In genomic region chr6:138540468-138540867, GRCh38 we compare ENCODE assay signal across 15 cellular contexts. TPM values are rescaled to one million over a fixed set of nuclear protein-coding genes. Genes with fewer than 3 reads are reported as not detected.
A peak's percentile ranks its signal among the peaks of the same experiment; 100 is the strongest.
DNase-seq lines count a peak whose midpoint lies in the region; ATAC-seq and TF ChIP-seq lines count a peak whose summit lies in the region.
"Had no signal": no experiment of that assay in that cellular context is flagged by ENCODE, and none has a peak within 500 bp of the region (broad histone marks: within the 10 kb centered on the region; RNA-seq: fewer than 3 reads in every experiment).

No MANE protein-coding gene starts in this region.

- peak overlapping the region; percentile 30 for H3K27ac Mint-ChIP-seq in neural progenitor cell

- DNase-seq in AG04450 (ENCODE audit: low read depth, low spot score) (peak; percentile 90), adipocyte (ENCODE audit: low read depth) (peak; percentile 92), Right ventricle myocardium superior (no peak), neural progenitor cell (ENCODE audit: low spot score) (no peak), activated T-cell treated with anti-CD3 and anti-CD28 coated beads for 4 hours (no peak), hippocampal formation (lab: John Stamatoyannopoulos, UW) (no peak), NCI-H1930 (lab: John Stamatoyannopoulos, UW) (no peak)
- DNase-seq: activated CD4-positive, alpha-beta T cell treated with anti-CD3 and anti-CD28 coated beads for 1 hour; DMS153; T-helper 1 cell had no signal

- no peak overlapping the region for H2AFZ ChIP-seq in neural progenitor cell (replicated peaks)
- H2AFZ ChIP-seq: PC-9 had no signal

- peaks cover 6% of the 10 kb centered on the region for H3F3A ChIP-seq in neural progenitor cell (ENCODE audit: low read depth)

- CTCF ChIA-PET in AG04450 (lab: Charles Lee), result interaction anchor here (0.6 to 2.3 kb wide), 4 partner anchors 20 to 227 kb away, joined by 3 to 9 read pairs (median 4); no protein-coding TSS in a partner anchor

- no peaks in the 10 kb centered on the region for H3K27me3 Mint-ChIP-seq in neural progenitor cell (ENCODE audit: insufficient read depth, low read depth)

- H4K20me1 ChIP-seq in neural progenitor cell (ENCODE audit: low read depth), result peaks cover 10% of the 10 kb centered on the region

- H3K36me3 ChIP-seq in adipocyte (ENCODE audit: control insufficient read depth, insufficient read depth, low read length, severe bottlenecking), result no peaks in the 10 kb centered on the region
- no peaks in the 10 kb centered on the region for H3K36me3 ChIP-seq in neural progenitor cell
- H3K36me3 ChIP-seq: ascending aorta had no signal

- intact Hi-C loops in Right ventricle myocardium superior (cut with DNase I), result no loop called here

- H3K36me3 Mint-ChIP-seq in neural progenitor cell, result peaks cover 22% of the 10 kb centered on the region

- H3K27me3 ChIP-seq in AG04450 (ENCODE audit: control insufficient read depth, insufficient read depth, low read length), result no peaks in the 10 kb centered on the region
- no peaks in the 10 kb centered on the region for H3K27me3 ChIP-seq in adipocyte (replicated peaks; ENCODE audit: control insufficient read depth, insufficient read depth, low read length)
- no peaks in the 10 kb centered on the region for H3K27me3 ChIP-seq in neural progenitor cell
- H3K27me3 ChIP-seq: ascending aorta had no signal

- H3K27ac ChIP-seq in AG04450 (ENCODE audit: low read depth, low read length) (peak overlapping the region; percentile 97), neural progenitor cell (no peak overlapping the region)
- H3K27ac ChIP-seq: PC-9 had no signal

- H3K9me3 ChIP-seq in AG04450 (ENCODE audit: control insufficient read depth, insufficient read depth, low read length) (no peaks in the 10 kb centered on the region), adipocyte (ENCODE audit: control insufficient read depth, low read length) (no peaks in the 10 kb centered on the region), neural progenitor cell (ENCODE audit: low read depth) (no peaks in the 10 kb centered on the region)
- H3K9me3 ChIP-seq: A549, ascending aorta had no signal

- POLR2A ChIA-PET in AG04450 (lab: Yijun Ruan, JAX), result interaction anchor here (1.9 kb wide), 1 partner anchor 30 kb away, joined by 7 read pairs; no protein-coding TSS in a partner anchor

- no peak overlapping the region for H3K4me2 ChIP-seq in neural progenitor cell
- H3K4me2 ChIP-seq: PC-9 had no signal

- peak; percentile 60 for ATAC-seq in Right ventricle myocardium superior (ENCODE audit: poor library complexity)
- no peak for ATAC-seq in HG03442 (IDR thresholded peaks at IDR 0.05; ENCODE audit: unreplicated experiment)
- ATAC-seq: A549, sciatic nerve had no signal

- H3K79me2 ChIP-seq in neural progenitor cell (ENCODE audit: low read depth), result peaks cover 68% of the 10 kb centered on the region

- no peak overlapping the region for H3K4me3 Mint-ChIP-seq in neural progenitor cell

- H3K4me1 ChIP-seq in adipocyte (ENCODE audit: control insufficient read depth, insufficient read depth, low read length) (peaks cover 83% of the 10 kb centered on the region), neural progenitor cell (peaks cover 32% of the 10 kb centered on the region)
- H3K4me1 ChIP-seq: ascending aorta had no signal

- peaks cover 7% of the 10 kb centered on the region for H3K9me3 Mint-ChIP-seq in neural progenitor cell

- H3K9ac ChIP-seq in adipocyte (ENCODE audit: low read length), result peak overlapping the region; percentile 80
- no peak overlapping the region for H3K9ac ChIP-seq in neural progenitor cell

- H3K4me3 ChIP-seq in AG04450 (ENCODE audit: low read depth, low read length) (no peak overlapping the region), adipocyte (ENCODE audit: low read length) (peak overlapping the region; percentile 77), neural progenitor cell (no peak overlapping the region)
- H3K4me3 ChIP-seq: A549, ascending aorta, PC-9 had no signal

- no peak for TF ChIP-seq CTCF in AG04450 (IDR thresholded peaks at IDR 0.05; ENCODE audit: low read depth, low read length)
- TF ChIP-seq CTCF in neural progenitor cell (IDR thresholded peaks at IDR 0.05), result no peak

- peaks cover 59% of the 10 kb centered on the region for H3K4me1 Mint-ChIP-seq in neural progenitor cell

RNA-seq across cellular contexts. Expression of gene NHSL1, which starts 41.2 kb away (rescaled TPM):
- polyA plus RNA-seq in AG04450 (2011; rRNA removed), result 10.2 and 10.5 TPM in 2 replicates
- 58.7 and 81.5 TPM in 2 replicates for polyA minus RNA-seq in AG04450 (2011; rRNA and poly(A)+ RNA removed)
- total RNA-seq in Right ventricle myocardium superior, result 44.2 TPM
- total RNA-seq in neural progenitor cell (ENCODE audit: low replicate concordance), result 7.7 and 12.1 TPM in 2 replicates

Comparison
In these comparisons a context has a peak if more than half of its experiments do, and no peak if none do; other contexts are left out.
1. DNase-seq: peak in AG04450 (single experiment) and adipocyte (single experiment); none in Right ventricle myocardium superior (single experiment), neural progenitor cell (single experiment), activated T-cell treated with anti-CD3 and anti-CD28 coated beads for 4 hours (single experiment), hippocampal formation (0 of 2) and NCI-H1930 (0 of 2).